In genomic region chr7:47384755-47385475, GRCh38 we compare ENCODE assay signal across 18 cellular contexts.
DNase-seq lines count a peak whose midpoint lies in the region; ATAC-seq, FAIRE-seq and TF ChIP-seq lines count a peak whose summit lies in the region.
"Had no signal": no experiment of that assay in that cellular context is flagged by ENCODE, and none has a peak within 500 bp of the region (broad histone marks: within the 10 kb centered on the region; RNA-seq: fewer than 3 reads in every experiment).

No MANE protein-coding gene starts in this region.

- H3K79me2 ChIP-seq in H1 (ENCODE audit: control insufficient read depth in 1 of 2, insufficient read depth in 2 of 2, low read length in 2 of 2), result no peaks in the 10 kb centered on the region

- H3K18ac ChIP-seq in H1 (ENCODE audit: extremely low read depth, low read length) (no peak overlapping the region), neuronal stem cell (ENCODE audit: low read length) (no peak overlapping the region)

- no peaks in the 10 kb centered on the region for H3K27me3 Mint-ChIP-seq in progenitor cell of endocrine pancreas

- no peak overlapping the region for H3K4me3 Mint-ChIP-seq in progenitor cell of endocrine pancreas (ENCODE audit: low read depth)
- H3K4me3 Mint-ChIP-seq: CD14-positive monocyte had no signal

- H2BK5ac ChIP-seq in H1 (ENCODE audit: low read depth, low read length) (no peak overlapping the region), neuronal stem cell (ENCODE audit: low read length) (no peak overlapping the region)

- H4K91ac ChIP-seq in H1 (replicated peaks; ENCODE audit: insufficient read length, low read length), result peak overlapping the region; percentile 20
- H4K91ac ChIP-seq in neuronal stem cell (ENCODE audit: low read depth, low read length, poor library complexity), result no peak overlapping the region

- TF ChIP-seq RAD21 in H1 (IDR thresholded peaks at IDR 0.05 in 1 of 2, conservative IDR thresholded peaks at IDR 0.05 in 1 of 2; ENCODE audit: low read depth in 2 of 2, low read length in 2 of 2), result no peak

- TF ChIP-seq POLR2A in H1 (IDR thresholded peaks at IDR 0.05; ENCODE audit: control extremely low read depth in 1 of 2, low read depth in 2 of 2, low read length in 2 of 2), result no peak

- H2BK12ac ChIP-seq in H1 (ENCODE audit: low read depth, low read length) (no peak overlapping the region), neuronal stem cell (ENCODE audit: low read length) (no peak overlapping the region)

- peaks cover 3 to 4% of the 10 kb centered on the region in 2 experiments for H4K20me1 ChIP-seq in H1 (replicated peaks in 1 of 2; ENCODE audit: control insufficient read depth in 1 of 2, insufficient read depth in 2 of 2, low read length in 2 of 2)

- no peak overlapping the region for H4K5ac ChIP-seq in H1 (ENCODE audit: insufficient read length, low read depth, low read length)

- H3K4me2 ChIP-seq in H1 (ENCODE audit: insufficient read depth in 1 of 2, low read depth in 2 of 2, low read length in 2 of 2) (no peak overlapping the region), neuronal stem cell (ENCODE audit: insufficient read depth, low read length, poor library complexity, severe bottlenecking) (no peak overlapping the region)

- H3K9me3 ChIP-seq in right cardiac atrium (ENCODE audit: control insufficient read depth, low read length) (no peaks in the 10 kb centered on the region), H1 (ENCODE audit: insufficient read depth in 2 of 2, low read depth in 1 of 2, low read length in 1 of 2) (no peaks in the 10 kb centered on the region), neuronal stem cell (replicated peaks in 1 of 2; ENCODE audit: control insufficient read depth in 2 of 2, insufficient read depth in 1 of 2, low read depth in 1 of 2, low read length in 2 of 2) (no peaks in the 10 kb centered on the region)
- H3K9me3 ChIP-seq: HAP-1, SJSA1 had no signal

- H3K9ac ChIP-seq in H1 (replicated peaks in 1 of 4; ENCODE audit: extremely low read depth in 1 of 4, low read depth in 3 of 4, low read length in 3 of 4), result no peak overlapping the region
- H3K9ac ChIP-seq in neuronal stem cell (ENCODE audit: low read depth, low read length, poor library complexity), result no peak overlapping the region

- CTCF ChIA-PET in H1 (lab: Charles Lee; ENCODE audit: partially characterized antibody), result interaction anchor here (0.9 to 3.7 kb wide), 6 partner anchors 11 to 560 kb away, joined by 3 to 11 read pairs (median 3); no protein-coding TSS in a partner anchor

- no peak overlapping the region for H3K4me3 ChIP-seq in right cardiac atrium (ENCODE audit: low read length)
- no peak overlapping the region for H3K4me3 ChIP-seq in H1 (ENCODE audit: extremely low read depth in 1 of 4, insufficient read depth in 2 of 4, low read depth in 3 of 4, low read length in 4 of 4)
- peak overlapping the region in 1 of 2 donors; percentile 0 for H3K4me3 ChIP-seq in neuronal stem cell (ENCODE audit: low read length in 2 of 2)
- H3K4me3 ChIP-seq: HAP-1, SJSA1 had no signal

- H2BK120ac ChIP-seq in H1 (replicated peaks; ENCODE audit: low read depth, low read length) (no peak overlapping the region), neuronal stem cell (ENCODE audit: low read depth, low read length) (no peak overlapping the region)

- H3K23ac ChIP-seq in H1 (ENCODE audit: insufficient read length) (no peak overlapping the region), neuronal stem cell (ENCODE audit: low read depth, low read length, poor library complexity) (peak overlapping the region; percentile 87)

- H3K4ac ChIP-seq in H1 (replicated peaks; ENCODE audit: insufficient read length, low read depth, low read length) (no peak overlapping the region), neuronal stem cell (ENCODE audit: low read length) (no peak overlapping the region)

- peaks cover 57% of the 10 kb centered on the region for H3K4me1 Mint-ChIP-seq in progenitor cell of endocrine pancreas (ENCODE audit: low read depth)

- ATAC-seq in right cardiac atrium (peak; percentile 5 to 16), Right ventricle myocardium inferior (no peak), HG03025 (IDR thresholded peaks at IDR 0.05; ENCODE audit: low FRiP score, unreplicated experiment) (no peak)
- ATAC-seq: PC-3 had no signal

- H3K56ac ChIP-seq in H1 (replicated peaks; ENCODE audit: insufficient read length, low read depth, low read length), result no peak overlapping the region

- POLR2A ChIA-PET in H1 (lab: Charles Lee; ENCODE audit: partially characterized antibody), result no interaction called here

- WGBS in right cardiac atrium, result 76% methylated on average over 12 of the region's 12 CpGs
- WGBS in H1 (ENCODE audit: extremely low coverage in 1 of 2, insufficient coverage in 1 of 2, insufficient read length in 1 of 2, insufficient replicate concordance in 2 of 2, low coverage in 1 of 2, low lambda C conversion rate in 2 of 2, missing lambda C conversion rate in 1 of 2), 2 experiments, result 90% methylated on average over 12 of the region's 12 CpGs; no CpG with 5 or more reads in 1 of the 2 experiments
- WGBS in neuronal stem cell (ENCODE audit: extremely low coverage in 2 of 2, insufficient read length in 2 of 2, insufficient replicate concordance in 1 of 2), 2 donors, result no CpG with 5 or more reads among the region's 12 CpGs

- H3K14ac ChIP-seq in H1 (ENCODE audit: insufficient read length) (no peak overlapping the region), neuronal stem cell (ENCODE audit: low read length) (no peak overlapping the region)

- no peak for TF ChIP-seq EP300 in H1 (IDR thresholded peaks at IDR 0.05; ENCODE audit: borderline replicate concordance in 1 of 2, low read depth in 2 of 2, low read length in 2 of 2)

- H3K27ac ChIP-seq in right cardiac atrium (ENCODE audit: low read length), result peak overlapping the region; percentile 26
- H3K27ac ChIP-seq in H1 (ENCODE audit: low read depth, low read length), result no peak overlapping the region; the same call in 1 of the 2 replicates
- no peak overlapping the region for H3K27ac ChIP-seq in neuronal stem cell (replicated peaks; ENCODE audit: low read length)
- H3K27ac ChIP-seq: SJSA1 had no signal

- H2BK15ac ChIP-seq in H1 (ENCODE audit: low read length) (no peak overlapping the region), neuronal stem cell (ENCODE audit: low read length) (no peak overlapping the region)

- H3K4me1 ChIP-seq in right cardiac atrium (ENCODE audit: control insufficient read depth, insufficient read depth, low read length) (peaks cover 16% of the 10 kb centered on the region), H1 (replicated peaks in 1 of 4; ENCODE audit: control insufficient read depth in 3 of 4, insufficient read depth in 4 of 4, low read length in 3 of 4) (peaks cover 12 to 18% (median 16%) of the 10 kb centered on the region in 4 experiments), neuronal stem cell (ENCODE audit: control insufficient read depth in 2 of 2, insufficient read depth in 1 of 2, low read depth in 1 of 2, low read length in 2 of 2) (peaks cover 25 to 33% of the 10 kb centered on the region in 2 donors)

- H3K36me3 ChIP-seq in H1 (ENCODE audit: control insufficient read depth in 2 of 4, insufficient read depth in 4 of 4, low read length in 3 of 4), result no peaks in the 10 kb centered on the region; a peak in 1 of 8 replicates
- peaks cover 0 to 19% of the 10 kb centered on the region in 2 donors for H3K36me3 ChIP-seq in neuronal stem cell (replicated peaks in 1 of 2; ENCODE audit: control insufficient read depth in 2 of 2, insufficient read depth in 2 of 2, low read length in 2 of 2)
- H3K36me3 ChIP-seq: HAP-1 had no signal

- H2AFZ ChIP-seq in H1 (ENCODE audit: low read length) (no peak overlapping the region), neuronal stem cell (ENCODE audit: low read length) (no peak overlapping the region)

- H3K27me3 ChIP-seq in right cardiac atrium (ENCODE audit: control insufficient read depth, insufficient read depth) (no peaks in the 10 kb centered on the region), H1 (replicated peaks in 1 of 4; ENCODE audit: control insufficient read depth in 3 of 4, extremely low read depth in 1 of 4, insufficient read depth in 3 of 4, low read length in 3 of 4) (no peaks in the 10 kb centered on the region), neuronal stem cell (ENCODE audit: control insufficient read depth in 3 of 3, insufficient read depth in 3 of 3, low read depth in 1 of 3, low read length in 3 of 3) (no peaks in the 10 kb centered on the region)
- H3K27me3 ChIP-seq: SJSA1 had no signal

- peak in 1 of 3 donors; percentile 44 for DNase-seq in right cardiac atrium
- no peak for DNase-seq in Right ventricle myocardium inferior (ENCODE audit: missing footprints)
- no peak for DNase-seq in H1 (ENCODE audit: low read depth in 1 of 2, low spot score in 2 of 2)
- DNase-seq in neuronal stem cell (ENCODE audit: low spot score), result no peak
- DNase-seq in NCI-H128 (lab: John Stamatoyannopoulos, UW; ENCODE audit: unreplicated experiment), result no peak
- no peak for DNase-seq in superior temporal gyrus (ENCODE audit: extremely low spot score)
- DNase-seq in progenitor cell of endocrine pancreas (ENCODE audit: low spot score, unreplicated experiment), result no peak
- DNase-seq: 8988T, DND-41, NCI-H1436, NCI-H1930, NCI-H345, NCI-H526, PC-3 had no signal

- peak overlapping the region; percentile 12; the same call in 1 of the 2 replicates for H4K8ac ChIP-seq in H1 (ENCODE audit: extremely low read depth, insufficient read depth, low read length)
- H4K8ac ChIP-seq in neuronal stem cell (ENCODE audit: low read depth, low read length), result no peak overlapping the region

- FAIRE-seq in H1 (lab: Jason Lieb, UNC), result no peak

- H3K79me1 ChIP-seq in H1 (ENCODE audit: low read depth, low read length) (no peaks in the 10 kb centered on the region; the same call in 1 of the 2 replicates), neuronal stem cell (ENCODE audit: low read depth, low read length) (peaks cover 7% of the 10 kb centered on the region)

- H2BK20ac ChIP-seq in H1 (ENCODE audit: low read length), result no peak overlapping the region

- H2AK5ac ChIP-seq in H1 (ENCODE audit: low read depth, low read length) (no peak overlapping the region), neuronal stem cell (ENCODE audit: low read depth, low read length) (no peak overlapping the region)

- intact Hi-C loops in right cardiac atrium (cut with DNase I), result loop anchor here in 1 of 4 donors (10.0 kb wide), 1 partner anchor 100 kb away; no protein-coding TSS in a partner anchor
- intact Hi-C loops in Right ventricle myocardium inferior (cut with DNase I), result no loop called here

- H3K27ac Mint-ChIP-seq in progenitor cell of endocrine pancreas, result no peak overlapping the region

- no peak for TF ChIP-seq CTCF in H1 (IDR thresholded peaks at IDR 0.05; ENCODE audit: control extremely low read depth in 1 of 3, insufficient read depth in 1 of 3, low read depth in 1 of 3, low read length in 3 of 3)
- TF ChIP-seq CTCF in progenitor cell of endocrine pancreas (IDR thresholded peaks at IDR 0.05; ENCODE audit: unreplicated experiment), result no peak

- H3K9me3 Mint-ChIP-seq in progenitor cell of endocrine pancreas (ENCODE audit: low read depth), result no peaks in the 10 kb centered on the region

- H3K23me2 ChIP-seq in H1 (ENCODE audit: low read depth, low read length), result peaks cover 4% of the 10 kb centered on the region; the same call in 1 of the 2 replicates

- H3K36me3 Mint-ChIP-seq in progenitor cell of endocrine pancreas (ENCODE audit: insufficient read depth), result peaks cover 14% of the 10 kb centered on the region

TF ChIP-seq in H1, 55 proteins besides CTCF, POLR2A, EP300 and RAD21 (continues in another document):
- TF ChIP-seq CBX5 (IDR thresholded peaks at IDR 0.05; ENCODE audit: low read depth, low read length) (no peak), CBX8 (IDR thresholded peaks at IDR 0.05; ENCODE audit: borderline replicate concordance, low read depth, low read length) (no peak)

Comparison
In these comparisons a context has a peak if more than half of its experiments do, and no peak if none do; other contexts are left out.
1. ATAC-seq: peak in right cardiac atrium (2 of 2); none in Right ventricle myocardium inferior (single experiment) and HG03025 (single experiment).